ENCODE assay signal across 28 cellular contexts in genomic region chr3:190494907-190495306, GRCh38. TPM values are rescaled to one million over a fixed set of nuclear protein-coding genes. Genes with fewer than 3 reads are reported as not detected.
"Had no signal": no experiment of that assay in that cellular context is flagged by ENCODE, and none has a peak within 500 bp of the region (broad histone marks: within the 10 kb centered on the region; RNA-seq: fewer than 3 reads in every experiment).

No MANE protein-coding gene starts in this region.

- H3K4me1 ChIP-seq: breast epithelium, SJCRH30 had no signal

- DNase-seq: activated CD4-positive, alpha-beta T cell treated with anti-CD3 and anti-CD28 coated beads for 48 hours; activated CD4-positive, alpha-beta T cell treated with anti-CD3 and anti-CD28 coated beads, Interleukin-2, amount 50 U/mL, for 4 hours; activated CD4-positive, CD25-positive, alpha-beta regulatory T cell treated with anti-CD3 and anti-CD28 coated beads, Interleukin-2, amount 50 U/mL, for 72 hours; activated CD8-positive, alpha-beta memory T cell treated with anti-CD3 and anti-CD28 coated beads, Interleukin-2, amount 10 ng/mL, durations not matched to agents 7 days and 5 days; activated effector memory CD4-positive, alpha-beta T cell treated with Interleukin-2 at 50 U/mL for 16 hours; activated naive CD4-positive, alpha-beta T cell; activated T-cell treated with anti-CD3 and anti-CD28 coated beads, Interleukin-2, amount 50 U/mL, for 24 hours; aorta; central memory CD4-positive, alpha-beta T cell; MG63; MV-4-11; NCI-H1092 treated with DMSO at 0.1 percent for 48 hours; NCI-H1436; NCI-H1694 treated with DMSO at 0.1 percent for 48 hours; NCI-H2029 treated with DMSO at 0.1 percent for 48 hours; NCI-H345; NCI-H510A; NCI-H526 treated with DMSO at 0.1 percent for 48 hours; NCI-H82; RPMI8226; SJCRH30 had no signal

- H3K27me3 ChIP-seq: breast epithelium, MG63, SJCRH30 had no signal

- H3K4me3 ChIP-seq: breast epithelium, MG63, SJCRH30 had no signal

- H3K27ac ChIP-seq: breast epithelium, SJCRH30 had no signal

- ATAC-seq: activated CD8-positive, alpha-beta memory T cell treated with anti-CD3 and anti-CD28 coated beads, Interleukin-2, amount 10 ng/mL, durations not matched to agents 7 days and 5 days; Panc1; Right ventricle myocardium inferior; WTC11 had no signal

- H3K36me3 ChIP-seq: breast epithelium, MG63, SJCRH30 had no signal

- H3K9me3 ChIP-seq: breast epithelium, MG63, SJCRH30 had no signal

RNA-seq across cellular contexts. Expression of gene TMEM207, which starts 45.2 kb away (rescaled TPM):
- total RNA-seq: activated CD8-positive, alpha-beta memory T cell treated with anti-CD3 and anti-CD28 coated beads, Interleukin-2, amount 10 ng/mL, durations not matched to agents 7 days and 5 days; activated T-helper 1 cell treated with anti-CD3 and anti-CD28 coated beads, Interleukin-12 subunit alpha, Interleukin-12 subunit beta, Interleukin-2, Interleukin-4 antibody, amounts not matched to agents 30 ng/mL and 10 ng/mL and 1 ng/mL, durations not matched to agents 14 hours and 24 hours and 36 hours; aorta; breast epithelium; chondrocyte; OCI-LY7; Right ventricle myocardium inferior; SJCRH30; WTC11 had no signal
- polyA plus RNA-seq: aorta had no signal
